Comparison of ENCODE assay signal across 8 cellular contexts in genomic region chr7:19442016-19442785, GRCh38.
DNase-seq lines count a peak whose midpoint lies in the region; ATAC-seq and TF ChIP-seq lines count a peak whose summit lies in the region.

No MANE protein-coding gene starts in this region.

- DNase-seq in GM04503 (ENCODE audit: low read depth) (peak; percentile 16), HT1080 (ENCODE audit: low read depth) (peak; percentile 55), SW 1271 (lab: John Stamatoyannopoulos, UW) (peak; percentile 7 to 73), kidney tubule cell (ENCODE audit: low spot score) (peak; percentile 7), spleen (no peak), tibial artery (no peak)
- DNase-seq in stimulated activated CD4-positive, alpha-beta T cell treated with anti-CD3 and anti-CD28 coated beads, Interleukin-2, amount 100 ng/mL, for 24 hours: no peak

- 56 to 66% (median 64%) methylated on average over 4 of the region's 4 CpGs for WGBS in spleen, 5 donors

- H3K27me3 ChIP-seq in spleen (replicated peaks in 1 of 7) (no peaks in the 10 kb centered on the region), tibial artery (no peaks in the 10 kb centered on the region)

- no peaks in the 10 kb centered on the region for H3K36me3 ChIP-seq in spleen
- H3K36me3 ChIP-seq in tibial artery: no peaks in the 10 kb centered on the region

- TF ChIP-seq POLR2A in spleen (IDR thresholded peaks at IDR 0.05): no peak

- no peak for ATAC-seq in HG03095 (IDR thresholded peaks at IDR 0.05; ENCODE audit: unreplicated experiment)

- H3K9me3 ChIP-seq in spleen: peaks cover 0 to under 1% (median 0%) of the 10 kb centered on the region in 8 donors
- no peaks in the 10 kb centered on the region for H3K9me3 ChIP-seq in tibial artery

- no peaks in the 10 kb centered on the region for H3K4me1 ChIP-seq in spleen
- H3K4me1 ChIP-seq in tibial artery: no peaks in the 10 kb centered on the region

- H3K27ac ChIP-seq in spleen: no peak overlapping the region
- no peak overlapping the region for H3K27ac ChIP-seq in tibial artery

- TF ChIP-seq CTCF in spleen (IDR thresholded peaks at IDR 0.05 in 8 of 11, conservative IDR thresholded peaks at IDR 0.05 in 3 of 11): no peak
- no peak for TF ChIP-seq CTCF in tibial artery (IDR thresholded peaks at IDR 0.05)

- intact Hi-C loops in spleen (cut with DNase I; ENCODE audit: low total_unique reads): no loop called here
- intact Hi-C loops in tibial artery (cut with DNase I; ENCODE audit: low total_unique reads): no loop called here

- H3K4me3 ChIP-seq in spleen: no peak overlapping the region
- no peak overlapping the region for H3K4me3 ChIP-seq in tibial artery

Comparison
In these comparisons a context has a peak if more than half of its experiments do, and no peak if none do; other contexts are left out.
1. DNase-seq: peak in GM04503 (single experiment), HT1080 (single experiment), SW 1271 (2 of 2) and kidney tubule cell (single experiment); none in spleen (single experiment), stimulated activated CD4-positive, alpha-beta T cell treated with anti-CD3 and anti-CD28 coated beads, Interleukin-2, amount 100 ng/mL, for 24 hours (0 of 2) and tibial artery (0 of 2).